Comparison of ENCODE assay signal across 8 cellular contexts in genomic region chr7:90596745-90597526, GRCh38. TPM values are rescaled to one million over a fixed set of nuclear protein-coding genes. Genes with fewer than 3 reads are reported as not detected.
DNase-seq lines count a peak whose midpoint lies in the region; TF ChIP-seq lines count a peak whose summit lies in the region.

No MANE protein-coding gene starts in this region.

- H4K20me1 ChIP-seq in mammary epithelial cell (ENCODE audit: insufficient read depth, low read length): no peaks in the 10 kb centered on the region

- peaks cover 34% of the 10 kb centered on the region for H3K27me3 Mint-ChIP-seq in activated naive CD4-positive, alpha-beta T cell treated with anti-CD3 and anti-CD28 coated beads, Interleukin-2, amount 10 ng/mL, durations not matched to agents 7 days and 5 days

- H3K9ac ChIP-seq in mammary epithelial cell (ENCODE audit: insufficient read depth, low read length) (peak overlapping the region; percentile 85), liver (ENCODE audit: low read depth in 1 of 2, low read length in 2 of 2) (peak overlapping the region; percentile 66 to 84)

- H3K4me1 Mint-ChIP-seq in activated naive CD4-positive, alpha-beta T cell treated with anti-CD3 and anti-CD28 coated beads, Interleukin-2, amount 10 ng/mL, durations not matched to agents 7 days and 5 days: peaks cover 15% of the 10 kb centered on the region

- no peak for TF ChIP-seq RAD21 in liver (IDR thresholded peaks at IDR 0.05)

- peaks cover 21% of the 10 kb centered on the region for H3K4me1 ChIP-seq in mammary epithelial cell (ENCODE audit: insufficient read depth, low read length)
- peaks cover 0 to 21% (median 7%) of the 10 kb centered on the region in 4 donors for H3K4me1 ChIP-seq in liver (ENCODE audit: control insufficient read depth in 4 of 4, insufficient read depth in 4 of 4, low read length in 3 of 4)
- H3K4me1 ChIP-seq in thymus (ENCODE audit: control insufficient read depth, insufficient read depth, low read length): peaks cover 2% of the 10 kb centered on the region

- H2AFZ ChIP-seq in mammary epithelial cell (ENCODE audit: low read depth, low read length): peak overlapping the region; percentile 94

- TF ChIP-seq CTCF in mammary epithelial cell (conservative IDR thresholded peaks at IDR 0.05 in 1 of 2, IDR thresholded peaks at IDR 0.05 in 1 of 2; ENCODE audit: extremely low read depth in 1 of 2, insufficient read depth in 1 of 2, low read depth in 1 of 2, low read length in 2 of 2) (no peak), liver (IDR thresholded peaks at IDR 0.05; ENCODE audit: low read depth, low read length, missing input control) (no peak)

- dilution Hi-C loops in mammary epithelial cell (cut with HindIII; ENCODE audit: low sequenced_read_pairs): no loop called here

- peaks cover 51% of the 10 kb centered on the region for H3K79me2 ChIP-seq in mammary epithelial cell (ENCODE audit: insufficient read depth, low read length)

- POLR2A ChIA-PET in HEK293T (lab: Yijun Ruan, JAX): interaction anchor here (0.7 kb wide), 1 partner anchor 84 kb away, joined by 3 read pairs; no protein-coding TSS in a partner anchor

- intact Hi-C loops in mammary epithelial cell (cut with micrococcal nuclease): loop anchor here (2.0 kb wide), 1 partner anchor 40 kb away; no protein-coding TSS in a partner anchor

- H3K4me3 ChIP-seq in mammary epithelial cell (replicated peaks in 1 of 3; ENCODE audit: insufficient read depth in 1 of 3, low read depth in 2 of 3, low read length in 3 of 3) (peak overlapping the region; percentile 80 to 87 (median 83)), liver (ENCODE audit: low read depth in 1 of 3, low read length in 3 of 3) (peak overlapping the region; percentile 64 to 97 (median 84)), thymus (ENCODE audit: low read length) (peak overlapping the region; percentile 55)

- H3K4me2 ChIP-seq in mammary epithelial cell (ENCODE audit: insufficient read depth, low read depth, low read length): peak overlapping the region; percentile 83

- H3K27ac Mint-ChIP-seq in activated naive CD4-positive, alpha-beta T cell treated with anti-CD3 and anti-CD28 coated beads, Interleukin-2, amount 10 ng/mL, durations not matched to agents 7 days and 5 days: no peak overlapping the region

- WGBS in mammary epithelial cell (ENCODE audit: low coverage, missing lambda C conversion rate): 0% methylated on average over 32 of the region's 41 CpGs
- WGBS in liver: 1% methylated on average over 41 of the region's 41 CpGs
- WGBS in thymus: 1% methylated on average over 41 of the region's 41 CpGs

- BruUV-seq in mammary epithelial cell (replicated peaks; lab: Mats Ljungman, UMichigan): no TSS peak

- no peaks in the 10 kb centered on the region for H3K36me3 Mint-ChIP-seq in activated naive CD4-positive, alpha-beta T cell treated with anti-CD3 and anti-CD28 coated beads, Interleukin-2, amount 10 ng/mL, durations not matched to agents 7 days and 5 days

- H3K27me3 ChIP-seq in mammary epithelial cell (ENCODE audit: insufficient read depth, low read length) (no peaks in the 10 kb centered on the region), liver (ENCODE audit: control insufficient read depth in 4 of 4, insufficient read depth in 4 of 4, low read length in 3 of 4) (no peaks in the 10 kb centered on the region), thymus (ENCODE audit: control insufficient read depth, insufficient read depth) (peaks cover 24% of the 10 kb centered on the region)

- no peaks in the 10 kb centered on the region for H3K36me3 ChIP-seq in mammary epithelial cell (ENCODE audit: insufficient read depth, low read length)
- H3K36me3 ChIP-seq in liver (ENCODE audit: control insufficient read depth in 4 of 4, insufficient read depth in 3 of 4, low read depth in 1 of 4, low read length in 3 of 4): no peaks in the 10 kb centered on the region
- H3K36me3 ChIP-seq in thymus (ENCODE audit: control insufficient read depth, insufficient read depth): no peaks in the 10 kb centered on the region

- no peaks in the 10 kb centered on the region for H3K9me3 Mint-ChIP-seq in activated naive CD4-positive, alpha-beta T cell treated with anti-CD3 and anti-CD28 coated beads, Interleukin-2, amount 10 ng/mL, durations not matched to agents 7 days and 5 days

- DNase-seq in activated naive CD4-positive, alpha-beta T cell treated with anti-CD3 and anti-CD28 coated beads, Interleukin-2, amount 10 ng/mL, durations not matched to agents 7 days and 5 days: no peak
- DNase-seq in activated naive CD4-positive, alpha-beta T cell treated with anti-CD3 and anti-CD28 coated beads, Interleukin-2, amount 50 U/mL, for 16 hours: no peak
- peak; percentile 31 for DNase-seq in HEK293T (ENCODE audit: extremely low spot score)
- DNase-seq in NCI-H1092 (lab: John Stamatoyannopoulos, UW): peak; percentile 63
- DNase-seq in mammary epithelial cell: peak; percentile 57
- no peak for DNase-seq in OCI-M2 (lab: John Stamatoyannopoulos, UW; ENCODE audit: unreplicated experiment)

- H3K9me3 ChIP-seq in mammary epithelial cell (replicated peaks; ENCODE audit: insufficient read depth, low read length) (no peaks in the 10 kb centered on the region), liver (ENCODE audit: control insufficient read depth in 4 of 4, low read length in 3 of 4) (no peaks in the 10 kb centered on the region), thymus (ENCODE audit: control insufficient read depth) (no peaks in the 10 kb centered on the region)

- H3K4me3 Mint-ChIP-seq in activated naive CD4-positive, alpha-beta T cell treated with anti-CD3 and anti-CD28 coated beads, Interleukin-2, amount 10 ng/mL, durations not matched to agents 7 days and 5 days: peak overlapping the region; percentile 43

- H3K27ac ChIP-seq in mammary epithelial cell (ENCODE audit: insufficient read depth, low read depth, low read length) (peak overlapping the region; percentile 57), liver (ENCODE audit: low read depth in 1 of 2, low read length in 2 of 2) (peak overlapping the region; percentile 89 to 95), thymus (ENCODE audit: low read depth) (peak overlapping the region; percentile 46)

- CTCF ChIA-PET in activated naive CD4-positive, alpha-beta T cell treated with anti-CD3 and anti-CD28 coated beads, Interleukin-2, amount 10 ng/mL, durations not matched to agents 7 days and 5 days (lab: Charles Lee): interaction anchor here (1.0 kb wide), 1 partner anchor 8 kb away, joined by 3 read pairs; no protein-coding TSS in a partner anchor
- CTCF ChIA-PET in HEK293T (lab: Yijun Ruan, JAX): interaction anchor here (1.0 to 1.5 kb wide), 2 partner anchors 29 to 84 kb away, joined by 3 read pairs; no protein-coding TSS in a partner anchor
- CTCF ChIA-PET in mammary epithelial cell (lab: Charles Lee; ENCODE audit: low non-redundant PET): interaction anchor here (0.6 to 1.0 kb wide), 2 partner anchors 141 to 438 kb away, joined by 3 to 6 read pairs; no protein-coding TSS in a partner anchor

- in situ Hi-C loops in mammary epithelial cell (cut with MboI; ENCODE audit: low sequenced_read_pairs in 2 of 2): loop anchor here in 1 of 2 donors (10.0 kb wide), 1 partner anchor 122 kb away; no protein-coding TSS in a partner anchor

TF ChIP-seq in HEK293T, 16 proteins besides CTCF, POLR2A, EP300 and RAD21:
- no peak for TF ChIP-seq ARNT (IDR thresholded peaks at IDR 0.05)
- TF ChIP-seq L3MBTL2 (conservative IDR thresholded peaks at IDR 0.05): peak; percentile 15; the same call in 1 of the 2 replicates

TF ChIP-seq in liver, 16 proteins besides CTCF, POLR2A, EP300 and RAD21:
- TF ChIP-seq REST (IDR thresholded peaks at IDR 0.05) (peak; percentile 75), YY1 (IDR thresholded peaks at IDR 0.05) (peak; percentile 23)
- TF ChIP-seq, protein P1, sequence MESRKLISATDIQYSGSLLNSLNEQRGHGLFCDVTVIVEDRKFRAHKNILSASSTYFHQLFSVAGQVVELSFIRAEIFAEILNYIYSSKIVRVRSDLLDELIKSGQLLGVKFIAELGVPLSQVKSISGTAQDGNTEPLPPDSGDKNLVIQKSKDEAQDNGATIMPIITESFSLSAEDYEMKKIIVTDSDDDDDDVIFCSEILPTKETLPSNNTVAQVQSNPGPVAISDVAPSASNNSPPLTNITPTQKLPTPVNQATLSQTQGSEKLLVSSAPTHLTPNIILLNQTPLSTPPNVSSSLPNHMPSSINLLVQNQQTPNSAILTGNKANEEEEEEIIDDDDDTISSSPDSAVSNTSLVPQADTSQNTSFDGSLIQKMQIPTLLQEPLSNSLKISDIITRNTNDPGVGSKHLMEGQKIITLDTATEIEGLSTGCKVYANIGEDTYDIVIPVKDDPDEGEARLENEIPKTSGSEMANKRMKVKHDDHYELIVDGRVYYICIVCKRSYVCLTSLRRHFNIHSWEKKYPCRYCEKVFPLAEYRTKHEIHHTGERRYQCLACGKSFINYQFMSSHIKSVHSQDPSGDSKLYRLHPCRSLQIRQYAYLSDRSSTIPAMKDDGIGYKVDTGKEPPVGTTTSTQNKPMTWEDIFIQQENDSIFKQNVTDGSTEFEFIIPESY (IDR thresholded peaks at IDR 0.05): no peak

RNA-seq across cellular contexts. Expression of gene CDK14, which starts 0.8 kb away (rescaled TPM):
- total RNA-seq in mammary epithelial cell (10 to 100 TPM; 23.9 to 43.3 TPM), liver (10 to 100 TPM in 1 of 2 donors, 1 to 10 TPM in 1; 9.5 to 12.4 TPM)
- polyA plus RNA-seq in mammary epithelial cell (6.8 TPM), liver (1 to 10 TPM; 4.2 to 5.3 TPM), thymus (7.6 TPM)
- 46.0 TPM for polyA minus RNA-seq in mammary epithelial cell

Comparison
In these comparisons a context has a peak if more than half of its experiments do, and no peak if none do; other contexts are left out.
1. DNase-seq: peak in HEK293T (single experiment), NCI-H1092 (single experiment) and mammary epithelial cell (single experiment); none in activated naive CD4-positive, alpha-beta T cell treated with anti-CD3 and anti-CD28 coated beads, Interleukin-2, amount 10 ng/mL, durations not matched to agents 7 days and 5 days (single experiment), activated naive CD4-positive, alpha-beta T cell treated with anti-CD3 and anti-CD28 coated beads, Interleukin-2, amount 50 U/mL, for 16 hours (single experiment) and OCI-M2 (single experiment).
2. Peak in every context shown above with its lines, with median percentiles within 50 percentile points of each other: H3K27ac ChIP-seq and H3K4me3 ChIP-seq.